Comparison of ENCODE assay signal across 28 cellular contexts in genomic region chr7:28706607-28707006, GRCh38.
A peak's percentile ranks its signal among the peaks of the same experiment; 100 is the strongest.
DNase-seq lines count a peak whose midpoint lies in the region; ATAC-seq, FAIRE-seq and TF ChIP-seq lines count a peak whose summit lies in the region.
"Had no signal": no experiment of that assay in that cellular context is flagged by ENCODE, and none has a peak within 500 bp of the region (broad histone marks: within the 10 kb centered on the region; RNA-seq: fewer than 3 reads in every experiment).

No MANE protein-coding gene starts in this region.

- H3K79me2 ChIP-seq in trophoblast cell (ENCODE audit: control insufficient read depth, insufficient read depth, low read length, poor library complexity) = peaks cover 2% of the 10 kb centered on the region

- H2AK5ac ChIP-seq in trophoblast cell (ENCODE audit: low read length) = no peak overlapping the region

- H4K91ac ChIP-seq in trophoblast cell (ENCODE audit: low read depth, low read length) = no peak overlapping the region

- H2BK5ac ChIP-seq in trophoblast cell (ENCODE audit: low read depth, low read length, poor library complexity) = no peak overlapping the region

- TF ChIP-seq CTCF in bronchial epithelial cell (IDR thresholded peaks at IDR 0.05; ENCODE audit: insufficient read depth, low read length, severe bottlenecking) = no peak
- TF ChIP-seq CTCF in left lung (IDR thresholded peaks at IDR 0.05) = no peak
- TF ChIP-seq CTCF in upper lobe of right lung (IDR thresholded peaks at IDR 0.05) = no peak

- H2BK120ac ChIP-seq in trophoblast cell (ENCODE audit: insufficient read depth, low read length, poor library complexity) = no peak overlapping the region

- no peak overlapping the region for H3K4me2 ChIP-seq in trophoblast cell (ENCODE audit: low read length)
- H3K4me2 ChIP-seq: A549 had no signal

- no peak overlapping the region for H2BK12ac ChIP-seq in trophoblast cell (ENCODE audit: low read length)

- no CpG with 5 or more reads among the region's 1 CpG for WGBS in trophoblast cell (ENCODE audit: extremely low coverage, insufficient coverage, insufficient read length)

- H3K14ac ChIP-seq in trophoblast cell (ENCODE audit: low read length) = no peak overlapping the region

- peak; percentile 15 for DNase-seq in bronchial epithelial cell (ENCODE audit: low read depth)
- no peak for DNase-seq in left lung
- peak; percentile 34 to 51 for DNase-seq in trophoblast cell
- no peak for DNase-seq in upper lobe of right lung
- DNase-seq in HT-29 (ENCODE audit: low spot score) = no peak
- DNase-seq: AML-193; C1 segment of cervical spinal cord; CD4-positive, alpha-beta memory T cell; COR-L47; DMS79; EL; GDM1; GOT3; Kasumi-1; NCI-H2029; NCI-H226; NCI-H510A; NCI-H69; Right ventricle myocardium superior; RPMI8226 had no signal

- H3K23ac ChIP-seq in trophoblast cell (ENCODE audit: low read length) = no peak overlapping the region

- FAIRE-seq in bronchial epithelial cell (lab: Jason Lieb, UNC) = peak; percentile 32
- FAIRE-seq: A549, GM12891, HTR-8/SVneo, K562 had no signal

- no peak overlapping the region for H3K4ac ChIP-seq in trophoblast cell (ENCODE audit: low read depth, low read length)

- no peak overlapping the region for H4K12ac ChIP-seq in trophoblast cell (ENCODE audit: low read depth, low read length)

- intact Hi-C loops in left lung (cut with DNase I) = no loop called here
- intact Hi-C loops in upper lobe of right lung (cut with DNase I) = no loop called here

- no peak overlapping the region for H3K18ac ChIP-seq in trophoblast cell (ENCODE audit: low read length)

- H3K79me1 ChIP-seq in trophoblast cell (ENCODE audit: low read length) = no peaks in the 10 kb centered on the region

- H3K4me1 ChIP-seq in left lung (peaks cover 8 to 10% of the 10 kb centered on the region in 2 donors), trophoblast cell (ENCODE audit: control insufficient read depth in 1 of 2, insufficient read depth in 2 of 2, low read length in 2 of 2) (no peaks in the 10 kb centered on the region), upper lobe of right lung (peaks cover 2% of the 10 kb centered on the region)
- H3K4me1 ChIP-seq: A549 had no signal

- H3K27me3 ChIP-seq in bronchial epithelial cell (ENCODE audit: control insufficient read depth, insufficient read depth, low read length) (no peaks in the 10 kb centered on the region), left lung (no peaks in the 10 kb centered on the region), trophoblast cell (ENCODE audit: insufficient read depth, low read length) (no peaks in the 10 kb centered on the region), upper lobe of right lung (no peaks in the 10 kb centered on the region)
- H3K27me3 ChIP-seq: SJSA1 had no signal

- H3K36me3 ChIP-seq in bronchial epithelial cell (ENCODE audit: control insufficient read depth, insufficient read depth, low read length) (no peaks in the 10 kb centered on the region), left lung (no peaks in the 10 kb centered on the region), trophoblast cell (ENCODE audit: control insufficient read depth in 1 of 2, insufficient read depth in 2 of 2, low read length in 2 of 2) (no peaks in the 10 kb centered on the region), upper lobe of right lung (no peaks in the 10 kb centered on the region)
- H3K36me3 ChIP-seq: HAP-1, SJSA1 had no signal

- H3K27ac ChIP-seq in left lung = no peak overlapping the region
- no peak overlapping the region for H3K27ac ChIP-seq in trophoblast cell (ENCODE audit: low read depth, low read length)
- H3K27ac ChIP-seq in upper lobe of right lung = no peak overlapping the region
- H3K27ac ChIP-seq: A549, SJSA1 had no signal

- no peak overlapping the region for H4K8ac ChIP-seq in trophoblast cell (ENCODE audit: low read depth, low read length)

- H3K9me3 ChIP-seq in left lung = no peaks in the 10 kb centered on the region
- H3K9me3 ChIP-seq in trophoblast cell (ENCODE audit: insufficient read depth, low read depth, low read length) = no peaks in the 10 kb centered on the region
- H3K9me3 ChIP-seq in upper lobe of right lung = no peaks in the 10 kb centered on the region
- H3K9me3 ChIP-seq: A549, HAP-1 had no signal

- ATAC-seq in left lung = peak; percentile 88
- ATAC-seq in upper lobe of right lung = peak; percentile 79
- ATAC-seq in HG03342 (IDR thresholded peaks at IDR 0.05; ENCODE audit: unreplicated experiment) = no peak
- ATAC-seq in GM18868 (IDR thresholded peaks at IDR 0.05; ENCODE audit: unreplicated experiment) = no peak
- ATAC-seq: A549, K562 had no signal

- H2AFZ ChIP-seq in trophoblast cell (ENCODE audit: insufficient read depth, low read length, poor library complexity) = no peak overlapping the region

- no peak overlapping the region for H3K9ac ChIP-seq in trophoblast cell (ENCODE audit: low read length)

- H3K4me3 ChIP-seq in bronchial epithelial cell (ENCODE audit: low read depth, low read length) = no peak overlapping the region
- no peak overlapping the region for H3K4me3 ChIP-seq in left lung
- H3K4me3 ChIP-seq in trophoblast cell (ENCODE audit: low read depth, low read length) = no peak overlapping the region
- no peak overlapping the region for H3K4me3 ChIP-seq in upper lobe of right lung
- H3K4me3 ChIP-seq: A549, HAP-1, K562, SJSA1 had no signal

Comparison
In these comparisons a context has a peak if more than half of its experiments do, and no peak if none do; other contexts are left out.
1. DNase-seq: peak in bronchial epithelial cell (single experiment) and trophoblast cell (2 of 2); none in left lung (0 of 2), upper lobe of right lung (single experiment) and HT-29 (single experiment).
2. ATAC-seq: peak in left lung (single experiment) and upper lobe of right lung (single experiment); none in HG03342 (single experiment) and GM18868 (single experiment).